8 cellular contexts compared by ENCODE assay signal in genomic region chr11:12224537-12224893, GRCh38.
A peak's percentile ranks its signal among the peaks of the same experiment; 100 is the strongest.
DNase-seq lines count a peak whose midpoint lies in the region; ATAC-seq, FAIRE-seq and TF ChIP-seq lines count a peak whose summit lies in the region.

No MANE protein-coding gene starts in this region.

- peak; percentile 99 for ATAC-seq in GM18511 (IDR thresholded peaks at IDR 0.05; ENCODE audit: unreplicated experiment)
- peak; percentile 87 for ATAC-seq in HG02970 (IDR thresholded peaks at IDR 0.05; ENCODE audit: low FRiP score, unreplicated experiment)

- H3K4me3 ChIP-seq in WERI-Rb-1 (ENCODE audit: low read depth, low read length): no peak overlapping the region

- TF ChIP-seq CTCF in WERI-Rb-1 (IDR thresholded peaks at IDR 0.05; ENCODE audit: low read depth, low read length): no peak

- no peak overlapping the region for H3K27ac ChIP-seq in WERI-Rb-1

- DNase-seq in RCC 7860 (ENCODE audit: low spot score) (peak; percentile 81), head of caudate nucleus (peak in 34 of 42 donors; percentile 22 to 84 (median 52)), WERI-Rb-1 (no peak), NCI-H1694 (lab: John Stamatoyannopoulos, UW) (no peak)
- DNase-seq in activated effector memory CD4-positive, alpha-beta T cell treated with anti-CD3 and anti-CD28 coated beads, Interleukin-2, amount 50 U/mL, for 16 hours: peak; percentile 94
- DNase-seq in stimulated activated CD4-positive, alpha-beta T cell treated with anti-CD3 and anti-CD28 coated beads, Interleukin-1b, Interleukin-23, amount 100 ng/mL, for 24 hours (ENCODE audit: low read depth in 4 of 4, low spot score in 1 of 4): peak; percentile 56 to 82 (median 67)

- intact Hi-C loops in head of caudate nucleus (cut with DNase I): no loop called here

- H3K9me3 ChIP-seq in WERI-Rb-1 (ENCODE audit: severe bottlenecking): no peaks in the 10 kb centered on the region

- FAIRE-seq in RCC 7860 (lab: Jason Lieb, UNC): peak; percentile 72

- no peaks in the 10 kb centered on the region for H3K27me3 ChIP-seq in WERI-Rb-1 (ENCODE audit: insufficient read depth, low read depth, severe bottlenecking)

- peaks cover 4% of the 10 kb centered on the region; the same call in 1 of the 2 replicates for H3K36me3 ChIP-seq in WERI-Rb-1

Comparison
In these comparisons a context has a peak if more than half of its experiments do, and no peak if none do; other contexts are left out.
1. DNase-seq: peak in RCC 7860 (single experiment), activated effector memory CD4-positive, alpha-beta T cell treated with anti-CD3 and anti-CD28 coated beads, Interleukin-2, amount 50 U/mL, for 16 hours (single experiment), head of caudate nucleus (34 of 42) and stimulated activated CD4-positive, alpha-beta T cell treated with anti-CD3 and anti-CD28 coated beads, Interleukin-1b, Interleukin-23, amount 100 ng/mL, for 24 hours (4 of 4); none in WERI-Rb-1 (single experiment) and NCI-H1694 (single experiment).